Comparison of ENCODE assay signal across 10 cellular contexts in genomic region chr10:42864575-42864974, GRCh38.
DNase-seq lines count a peak whose midpoint lies in the region; ATAC-seq and TF ChIP-seq lines count a peak whose summit lies in the region.
"Had no signal": no experiment of that assay in that cellular context is flagged by ENCODE, and none has a peak within 500 bp of the region (broad histone marks: within the 10 kb centered on the region; RNA-seq: fewer than 3 reads in every experiment).

No MANE protein-coding gene starts in this region.

- DNase-seq in Caco-2 (peak in 1 of 2 experiments; percentile 45), Kasumi-1 (lab: John Stamatoyannopoulos, UW) (peak; percentile 85 to 90), adipocyte (ENCODE audit: low read depth) (peak; percentile 15), left kidney (ENCODE audit: low read depth, low spot score) (peak; percentile 24), SKM-1 (lab: John Stamatoyannopoulos, UW; ENCODE audit: unreplicated experiment) (no peak)
- DNase-seq in stimulated activated CD4-positive, alpha-beta T cell treated with anti-CD3 and anti-CD28 coated beads, Interleukin-2, amount 100 ng/mL, for 24 hours = no peak
- DNase-seq in stimulated activated CD4-positive, alpha-beta T cell treated with anti-CD3 and anti-CD28 coated beads, Interleukin-4, amount 100 ng/mL, for 1 hour = no peak
- DNase-seq: amniotic stem cell, NCI-H1048 had no signal

- no peak for ATAC-seq in GM18868 (IDR thresholded peaks at IDR 0.05; ENCODE audit: unreplicated experiment)

- H3K9ac ChIP-seq in adipocyte (ENCODE audit: low read length) = no peak overlapping the region

- BruUV-seq in Caco-2 (replicated peaks; lab: Mats Ljungman, UMichigan) = no TSS peak

- H3K4me1 ChIP-seq in Caco-2 (no peaks in the 10 kb centered on the region), adipocyte (ENCODE audit: control insufficient read depth, insufficient read depth, low read length) (peaks cover 3% of the 10 kb centered on the region)

- H3K27me3 Mint-ChIP-seq in Caco-2 (ENCODE audit: insufficient read depth, unreplicated experiment) = peaks cover 28% of the 10 kb centered on the region

- H3K9me3 Mint-ChIP-seq in Caco-2 (ENCODE audit: unreplicated experiment) = no peaks in the 10 kb centered on the region

- H3K27me3 ChIP-seq in Caco-2 (replicated peaks; ENCODE audit: control insufficient read depth, insufficient read depth, low read length) (0 out of 2 replicates have a peak, but pooled peaks cover 2% of the 10 kb centered on the region), adipocyte (replicated peaks; ENCODE audit: control insufficient read depth, insufficient read depth, low read length) (peaks cover 27% of the 10 kb centered on the region)

- H3K4me1 Mint-ChIP-seq in Caco-2 (ENCODE audit: low read depth, unreplicated experiment) = peaks cover 4% of the 10 kb centered on the region

- H3K4me3 ChIP-seq in Caco-2 (ENCODE audit: low read depth, low read length) (no peak overlapping the region), adipocyte (ENCODE audit: low read length) (no peak overlapping the region)

- intact Hi-C loops in Caco-2 (cut with micrococcal nuclease; ENCODE audit: unreplicated experiment) = loop anchor here (5.0 kb wide), 1 partner anchor 112 kb away; no protein-coding TSS in a partner anchor

- no peak overlapping the region for H3K27ac Mint-ChIP-seq in Caco-2 (ENCODE audit: unreplicated experiment)

- peak overlapping the region; percentile 12 for H3K4me3 Mint-ChIP-seq in Caco-2 (ENCODE audit: unreplicated experiment)

- POLR2A ChIA-PET in Caco-2 (lab: Charles Lee) = no interaction called here

- H3K9me3 ChIP-seq in Caco-2 (no peaks in the 10 kb centered on the region), adipocyte (ENCODE audit: control insufficient read depth, low read length) (no peaks in the 10 kb centered on the region)

- no peaks in the 10 kb centered on the region for H3K36me3 ChIP-seq in Caco-2 (ENCODE audit: control insufficient read depth, insufficient read depth, low read length)
- H3K36me3 ChIP-seq in adipocyte (ENCODE audit: control insufficient read depth, insufficient read depth, low read length, severe bottlenecking) = no peaks in the 10 kb centered on the region

- TF ChIP-seq CTCF in Caco-2 (IDR thresholded peaks at IDR 0.05; ENCODE audit: insufficient read depth in 1 of 2, low read depth in 1 of 2, low read length in 1 of 2, severe bottlenecking in 1 of 2, unreplicated experiment in 1 of 2) = peak; percentile 48 to 74

- CTCF ChIA-PET in Caco-2 (lab: Charles Lee) = interaction anchor here (0.6 to 0.7 kb wide), 2 partner anchors 178 to 303 kb away, joined by 3 read pairs; no protein-coding TSS in a partner anchor

- H3K36me3 Mint-ChIP-seq in Caco-2 (ENCODE audit: insufficient read depth, unreplicated experiment) = no peaks in the 10 kb centered on the region

Comparison
In these comparisons a context has a peak if more than half of its experiments do, and no peak if none do; other contexts are left out.
1. DNase-seq: peak in Kasumi-1 (2 of 2), adipocyte (single experiment) and left kidney (single experiment); none in stimulated activated CD4-positive, alpha-beta T cell treated with anti-CD3 and anti-CD28 coated beads, Interleukin-2, amount 100 ng/mL, for 24 hours (0 of 2), stimulated activated CD4-positive, alpha-beta T cell treated with anti-CD3 and anti-CD28 coated beads, Interleukin-4, amount 100 ng/mL, for 1 hour (single experiment) and SKM-1 (single experiment).